In the genomic region with DNA sequence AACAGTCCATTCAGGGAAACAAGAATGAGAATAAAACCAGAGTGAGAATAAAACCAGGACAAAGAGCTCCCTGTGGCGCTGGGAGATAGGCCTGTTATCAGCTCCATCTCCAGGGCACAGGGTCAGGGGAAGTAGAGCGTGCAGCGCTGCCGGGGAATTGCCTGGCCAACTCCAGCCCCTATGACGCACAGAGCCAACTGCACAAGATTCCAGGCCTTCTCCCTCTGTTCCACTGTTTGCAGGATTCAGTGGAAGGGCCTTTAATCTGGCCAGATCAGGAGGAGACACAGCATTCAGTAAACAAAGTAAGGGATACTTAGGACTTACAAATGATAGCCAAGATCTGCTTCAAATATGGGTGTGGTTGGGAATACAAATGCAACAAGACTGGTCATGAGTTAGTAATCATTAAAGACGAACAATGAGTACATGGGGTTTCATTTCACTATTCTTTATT, we compare ENCODE assay signal across 8 cellular contexts. TPM values are rescaled to one million over a fixed set of nuclear protein-coding genes. Genes with fewer than 3 reads are reported as not detected.
DNase-seq lines count a peak whose midpoint lies in the region; ATAC-seq and TF ChIP-seq lines count a peak whose summit lies in the region.

No MANE protein-coding gene starts in this region.

- peak in 2 of 4 donors; percentile 82 to 93 for TF ChIP-seq EP300 in upper lobe of left lung (IDR thresholded peaks at IDR 0.05)

- H3K27me3 ChIP-seq in dorsolateral prefrontal cortex, result no peaks in the 10 kb centered on the region
- no peaks in the 10 kb centered on the region for H3K27me3 ChIP-seq in upper lobe of left lung

- DNase-seq in NCI-H2196 treated with DMSO at 0.1 percent for 48 hours (lab: John Stamatoyannopoulos, UW; ENCODE audit: unreplicated experiment) (peak; percentile 50), dorsolateral prefrontal cortex (no peak), medulla oblongata (ENCODE audit: extremely low spot score) (peak; percentile 64), upper lobe of left lung (peak; percentile 30 to 58), NCI-H748 treated with DMSO at 0.1 percent for 48 hours (lab: John Stamatoyannopoulos, UW) (no peak), NCI-H187 (lab: John Stamatoyannopoulos, UW) (no peak), SHP77 treated with DMSO at 0.1 percent for 48 hours (lab: John Stamatoyannopoulos, UW) (no peak)

- TF ChIP-seq CTCF in dorsolateral prefrontal cortex (IDR thresholded peaks at IDR 0.05 in 54 of 56, conservative IDR thresholded peaks at IDR 0.05 in 2 of 56; ENCODE audit: low read depth in 1 of 56, partially characterized antibody in 56 of 56) (no peak), upper lobe of left lung (IDR thresholded peaks at IDR 0.05) (no peak)

- H3K9me3 ChIP-seq in upper lobe of left lung, result no peaks in the 10 kb centered on the region

- H3K27ac ChIP-seq in dorsolateral prefrontal cortex (peak overlapping the region in 43 of 59 donors; percentile 0 to 78 (median 42)), upper lobe of left lung (peak overlapping the region; percentile 68 to 83 (median 80))

- intact Hi-C loops in dorsolateral prefrontal cortex (cut with DNase I), result no loop called here

- peak; percentile 82 to 85 for ATAC-seq in upper lobe of left lung (ENCODE audit: low FRiP score in 2 of 2)
- ATAC-seq in HG03442 (IDR thresholded peaks at IDR 0.05; ENCODE audit: unreplicated experiment), result no peak

- H3K36me3 ChIP-seq in upper lobe of left lung, result peaks cover 0 to 4% (median 0%) of the 10 kb centered on the region in 4 donors

- H3K4me1 ChIP-seq in upper lobe of left lung, result peaks cover 35 to 52% (median 45%) of the 10 kb centered on the region in 4 donors

- WGBS in upper lobe of left lung, 2 donors, result 40 to 43% methylated on average over 6 of the region's 6 CpGs

- no peak for TF ChIP-seq POLR2A in upper lobe of left lung (IDR thresholded peaks at IDR 0.05)

- H3K4me3 ChIP-seq in dorsolateral prefrontal cortex (no peak overlapping the region), upper lobe of left lung (no peak overlapping the region)

RNA-seq across cellular contexts. Expression of gene ITGB5, which starts 49.4 kb away (rescaled TPM):
- total RNA-seq in dorsolateral prefrontal cortex (100 to 1,000 TPM in 1 of 120 experiments, 10 to 100 TPM in 119; 16.4 to 107 (median 32.0) TPM), upper lobe of left lung (100 to 1,000 TPM in 4 of 6 donors, 10 to 100 TPM in 2; 81.5 to 145 (median 106) TPM)

Comparison
In these comparisons a context has a peak if more than half of its experiments do, and no peak if none do; other contexts are left out.
1. DNase-seq: peak in NCI-H2196 treated with DMSO at 0.1 percent for 48 hours (single experiment), medulla oblongata (single experiment) and upper lobe of left lung (2 of 2); none in dorsolateral prefrontal cortex (0 of 10), NCI-H748 treated with DMSO at 0.1 percent for 48 hours (single experiment), NCI-H187 (0 of 2) and SHP77 treated with DMSO at 0.1 percent for 48 hours (single experiment).